Comparison of ENCODE assay signal across 10 cellular contexts in the genomic region with DNA sequence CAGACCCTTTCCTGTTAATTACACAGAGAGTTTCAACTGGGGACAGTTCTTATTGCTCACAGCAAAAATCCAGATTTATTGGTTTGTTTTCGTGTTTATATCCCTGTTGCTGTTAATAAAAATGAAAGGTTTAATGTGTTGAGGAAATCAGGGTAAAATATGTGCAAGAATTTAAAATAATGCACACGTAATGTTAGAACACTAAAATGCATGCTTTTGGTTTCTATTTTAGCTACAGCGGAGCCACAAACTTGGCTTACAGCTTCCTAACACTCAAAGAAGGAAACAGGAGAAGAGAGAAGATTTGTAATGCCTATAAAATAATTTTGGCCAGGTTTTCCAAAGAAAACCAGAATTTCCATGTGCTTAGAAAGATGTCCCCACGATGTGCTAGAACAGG.
A peak's percentile ranks its signal among the peaks of the same experiment; 100 is the strongest.
DNase-seq lines count a peak whose midpoint lies in the region; TF ChIP-seq lines count a peak whose summit lies in the region.
"Had no signal": no experiment of that assay in that cellular context is flagged by ENCODE, and none has a peak within 500 bp of the region (broad histone marks: within the 10 kb centered on the region; RNA-seq: fewer than 3 reads in every experiment).

No MANE protein-coding gene starts in this region.

- no peak overlapping the region for H3K9ac ChIP-seq in Karpas-422 (ENCODE audit: low read length)
- peak overlapping the region; percentile 32 for H3K9ac ChIP-seq in mammary epithelial cell (ENCODE audit: insufficient read depth, low read length)
- no peak overlapping the region for H3K9ac ChIP-seq in parathyroid adenoma

- H3K4me1 ChIP-seq in Karpas-422 (ENCODE audit: low read length) (peaks cover 10% of the 10 kb centered on the region), mammary epithelial cell (ENCODE audit: insufficient read depth, low read length) (no peaks in the 10 kb centered on the region), parathyroid adenoma (peaks cover 81% of the 10 kb centered on the region)

- no peaks in the 10 kb centered on the region for H3K27me3 ChIP-seq in Karpas-422 (ENCODE audit: low read length)
- peaks cover 4% of the 10 kb centered on the region for H3K27me3 ChIP-seq in mammary epithelial cell (ENCODE audit: insufficient read depth, low read length)
- no peaks in the 10 kb centered on the region for H3K27me3 ChIP-seq in parathyroid adenoma (ENCODE audit: control insufficient read depth, insufficient read depth, low read length)

- H3K27ac ChIP-seq in Karpas-422 (ENCODE audit: low read length) (no peak overlapping the region), mammary epithelial cell (ENCODE audit: insufficient read depth, low read depth, low read length) (no peak overlapping the region), parathyroid adenoma (peak overlapping the region; percentile 94)
- H3K27ac ChIP-seq: SK-N-MC had no signal

- H4K20me1 ChIP-seq in Karpas-422 (ENCODE audit: insufficient read depth, low read depth, low read length) (no peaks in the 10 kb centered on the region), mammary epithelial cell (ENCODE audit: insufficient read depth, low read length) (no peaks in the 10 kb centered on the region)

- intact Hi-C loops in mammary epithelial cell (cut with micrococcal nuclease) = no loop called here

- H3K4me2 ChIP-seq in Karpas-422 (ENCODE audit: low read depth, low read length, poor library complexity, severe bottlenecking) = peak overlapping the region; percentile 29
- peak overlapping the region; percentile 73 for H3K4me2 ChIP-seq in mammary epithelial cell (ENCODE audit: insufficient read depth, low read depth, low read length)
- H3K4me2 ChIP-seq in parathyroid adenoma (ENCODE audit: low read length) = peak overlapping the region; percentile 15

- TF ChIP-seq CTCF in mammary epithelial cell (conservative IDR thresholded peaks at IDR 0.05 in 1 of 2, IDR thresholded peaks at IDR 0.05 in 1 of 2; ENCODE audit: extremely low read depth in 1 of 2, insufficient read depth in 1 of 2, low read depth in 1 of 2, low read length in 2 of 2) = no peak
- TF ChIP-seq CTCF in parathyroid adenoma (IDR thresholded peaks at IDR 0.05) = no peak

- H2AFZ ChIP-seq in Karpas-422 (ENCODE audit: low read length) (no peak overlapping the region), mammary epithelial cell (ENCODE audit: low read depth, low read length) (peak overlapping the region; percentile 27), parathyroid adenoma (no peak overlapping the region)

- H3K9me2 ChIP-seq in Karpas-422 (replicated peaks; ENCODE audit: insufficient read depth, low read length) = no peaks in the 10 kb centered on the region

- dilution Hi-C loops in mammary epithelial cell (cut with HindIII; ENCODE audit: low sequenced_read_pairs) = no loop called here

- H3K36me3 ChIP-seq in Karpas-422 (ENCODE audit: insufficient read depth, low read length) = no peaks in the 10 kb centered on the region
- no peaks in the 10 kb centered on the region for H3K36me3 ChIP-seq in mammary epithelial cell (ENCODE audit: insufficient read depth, low read length)
- H3K36me3 ChIP-seq in parathyroid adenoma (ENCODE audit: control insufficient read depth, insufficient read depth, low read length) = no peaks in the 10 kb centered on the region

- peak; percentile 4 for DNase-seq in GM04503 (ENCODE audit: low read depth)
- no peak for DNase-seq in Karpas-422
- no peak for DNase-seq in mammary epithelial cell
- DNase-seq in retina = no peak
- no peak for DNase-seq in SKM-1 treated with dmso at 0.1 percent for 144 hours (lab: John Stamatoyannopoulos, UW; ENCODE audit: unreplicated experiment)
- DNase-seq in GM19238 (ENCODE audit: insufficient read length, low spot score) = no peak
- DNase-seq: effector CD4-positive, alpha-beta T cell; GDM1 had no signal

- WGBS in mammary epithelial cell (ENCODE audit: low coverage, missing lambda C conversion rate) = 32% methylated on average over 4 of the region's 4 CpGs

- no peaks in the 10 kb centered on the region for H3K9me3 ChIP-seq in Karpas-422 (ENCODE audit: low read length)
- no peaks in the 10 kb centered on the region for H3K9me3 ChIP-seq in mammary epithelial cell (replicated peaks; ENCODE audit: insufficient read depth, low read length)
- no peaks in the 10 kb centered on the region for H3K9me3 ChIP-seq in parathyroid adenoma (ENCODE audit: control insufficient read depth, low read length)

- in situ Hi-C loops in mammary epithelial cell (cut with MboI; ENCODE audit: low sequenced_read_pairs in 2 of 2) = no loop called here

- CTCF ChIA-PET in mammary epithelial cell (lab: Charles Lee; ENCODE audit: low non-redundant PET) = interaction anchor here (0.6 kb wide), 1 partner anchor 61 kb away, joined by 10 read pairs; no protein-coding TSS in a partner anchor

- BruUV-seq in mammary epithelial cell (replicated peaks; lab: Mats Ljungman, UMichigan) = no TSS peak

- H3K79me2 ChIP-seq in Karpas-422 (ENCODE audit: low read length) (no peaks in the 10 kb centered on the region), mammary epithelial cell (ENCODE audit: insufficient read depth, low read length) (no peaks in the 10 kb centered on the region), parathyroid adenoma (peaks cover 19% of the 10 kb centered on the region)

- H3K4me3 ChIP-seq in Karpas-422 (ENCODE audit: low read length) = no peak overlapping the region
- peak overlapping the region in 1 of 3 experiments; percentile 19 for H3K4me3 ChIP-seq in mammary epithelial cell (replicated peaks in 1 of 3; ENCODE audit: insufficient read depth in 1 of 3, low read depth in 2 of 3, low read length in 3 of 3)
- peak overlapping the region; percentile 15 for H3K4me3 ChIP-seq in parathyroid adenoma (ENCODE audit: low read depth, low read length)
- H3K4me3 ChIP-seq: SK-N-MC had no signal

Comparison
In these comparisons a context has a peak if more than half of its experiments do, and no peak if none do; other contexts are left out.
1. H3K4me2 ChIP-seq: peak in every context shown above with its lines; median percentile 73 in mammary epithelial cell; 29 in Karpas-422; 15 in parathyroid adenoma.